In genomic region chr16:67279296-67280089, GRCh38 we compare ENCODE assay signal across 8 cellular contexts. TPM values are rescaled to one million over a fixed set of nuclear protein-coding genes. Genes with fewer than 3 reads are reported as not detected.
DNase-seq lines count a peak whose midpoint lies in the region; ATAC-seq and TF ChIP-seq lines count a peak whose summit lies in the region.

Gene PLEKHG4, plus strand, starts transcription at chr16:67279532. Its CDS starts 513 bp downstream, at chr16:67280045.

- H3K9me3 Mint-ChIP-seq in activated naive CD4-positive, alpha-beta T cell treated with anti-CD3 and anti-CD28 coated beads, Interleukin-2, amount 10 ng/mL, durations not matched to agents 7 days and 5 days = no peaks in the 10 kb centered on the region

- no peak for TF ChIP-seq EP300 in upper lobe of left lung (IDR thresholded peaks at IDR 0.05)

- DNase-seq in DMS114 treated with DMSO at 0.1 percent for 48 hours (lab: John Stamatoyannopoulos, UW; ENCODE audit: unreplicated experiment) = peak; percentile 7
- no peak for DNase-seq in SK-N-MC (ENCODE audit: low read depth, low spot score)
- DNase-seq in activated naive CD4-positive, alpha-beta T cell treated with anti-CD3 and anti-CD28 coated beads, Interleukin-2, amount 10 ng/mL, durations not matched to agents 7 days and 5 days = peak; percentile 87
- peak in 38 of 42 donors; percentile 16 to 77 (median 50) for DNase-seq in head of caudate nucleus
- peak; percentile 93 for DNase-seq in posterior vena cava (ENCODE audit: low spot score)
- DNase-seq in upper lobe of left lung = peak; percentile 83 to 97

- peaks cover 15% of the 10 kb centered on the region for H3K4me1 Mint-ChIP-seq in activated naive CD4-positive, alpha-beta T cell treated with anti-CD3 and anti-CD28 coated beads, Interleukin-2, amount 10 ng/mL, durations not matched to agents 7 days and 5 days

- H3K4me3 ChIP-seq in SK-N-MC (peak within 1 kb of the TSS; percentile 53), upper lobe of left lung (peak within 1 kb of the TSS; percentile 48 to 74 (median 58))

- H3K27ac Mint-ChIP-seq in activated naive CD4-positive, alpha-beta T cell treated with anti-CD3 and anti-CD28 coated beads, Interleukin-2, amount 10 ng/mL, durations not matched to agents 7 days and 5 days = peak within 1 kb of the TSS; percentile 73

- CTCF ChIA-PET in activated naive CD4-positive, alpha-beta T cell treated with anti-CD3 and anti-CD28 coated beads, Interleukin-2, amount 10 ng/mL, durations not matched to agents 7 days and 5 days (lab: Charles Lee) = interaction anchor here (0.9 to 3.6 kb wide), 12 partner anchors 10 to 147 kb away, joined by 3 to 16 read pairs (median 4); partner anchors contain the start of genes SLC9A5 and TMEM208

- no peaks in the 10 kb centered on the region for H3K27me3 Mint-ChIP-seq in activated naive CD4-positive, alpha-beta T cell treated with anti-CD3 and anti-CD28 coated beads, Interleukin-2, amount 10 ng/mL, durations not matched to agents 7 days and 5 days

- TF ChIP-seq POLR2A in upper lobe of left lung (IDR thresholded peaks at IDR 0.05) = peak in 1 of 4 donors; percentile 52

- H3K9ac ChIP-seq in SK-N-MC (ENCODE audit: insufficient read length) = no peak within 1 kb of the TSS

- TF ChIP-seq CTCF in upper lobe of left lung (IDR thresholded peaks at IDR 0.05) = peak; percentile 91 to 98 (median 97)

- intact Hi-C loops in head of caudate nucleus (cut with DNase I) = no loop called here
- intact Hi-C loops in posterior vena cava (cut with DNase I) = loop anchor here in 1 of 2 donors (10.0 kb wide), 1 partner anchor 1105 kb away; no protein-coding TSS in a partner anchor

- H3K4me3 Mint-ChIP-seq in activated naive CD4-positive, alpha-beta T cell treated with anti-CD3 and anti-CD28 coated beads, Interleukin-2, amount 10 ng/mL, durations not matched to agents 7 days and 5 days = peak within 1 kb of the TSS; percentile 81

- 73 to 74% methylated on average over 14 to 29 of the region's 83 CpGs for WGBS in upper lobe of left lung, 2 donors

- peaks cover 58% of the 10 kb centered on the region for H3K36me3 ChIP-seq in KOPT-K1 (ENCODE audit: insufficient read depth, low read length)
- H3K36me3 ChIP-seq in SK-N-MC (ENCODE audit: insufficient read depth, low read length) = no peaks in the 10 kb centered on the region
- H3K36me3 ChIP-seq in upper lobe of left lung = peaks cover 0 to 10% (median 0%) of the 10 kb centered on the region in 4 donors

- peaks cover 15% of the 10 kb centered on the region for H3K36me3 Mint-ChIP-seq in activated naive CD4-positive, alpha-beta T cell treated with anti-CD3 and anti-CD28 coated beads, Interleukin-2, amount 10 ng/mL, durations not matched to agents 7 days and 5 days

- peaks cover 20 to 25% (median 23%) of the 10 kb centered on the region in 4 donors for H3K4me1 ChIP-seq in upper lobe of left lung

- H3K9me3 ChIP-seq in KOPT-K1 (ENCODE audit: insufficient read depth, low read length, poor library complexity, severe bottlenecking) (no peaks in the 10 kb centered on the region), SK-N-MC (ENCODE audit: low read depth, low read length) (no peaks in the 10 kb centered on the region), upper lobe of left lung (no peaks in the 10 kb centered on the region)

- no peaks in the 10 kb centered on the region for H3K27me3 ChIP-seq in upper lobe of left lung

- ATAC-seq in GM21526 (IDR thresholded peaks at IDR 0.05; ENCODE audit: low FRiP score, unreplicated experiment) = peak; percentile 70
- ATAC-seq in upper lobe of left lung (ENCODE audit: low FRiP score in 2 of 2) = peak; percentile 90 to 92

- H3K27ac ChIP-seq in KOPT-K1 (ENCODE audit: low read depth, low read length, poor library complexity, severe bottlenecking) (peak within 1 kb of the TSS; percentile 83), SK-N-MC (no peak within 1 kb of the TSS), upper lobe of left lung (peak within 1 kb of the TSS; percentile 59 to 81 (median 78))

RNA-seq across cellular contexts. Expression of gene PLEKHG4, which starts in this region (rescaled TPM):
- 1 to 10 TPM; 3.2 to 5.4 TPM for total RNA-seq in posterior vena cava
- 10 to 100 TPM; 13.4 to 39.8 (median 16.5) TPM for total RNA-seq in upper lobe of left lung
